20 cellular contexts compared by ENCODE assay signal in genomic region chr9:35001285-35001677, GRCh38. TPM values are rescaled to one million over a fixed set of nuclear protein-coding genes. Genes with fewer than 3 reads are reported as not detected.
A peak's percentile ranks its signal among the peaks of the same experiment; 100 is the strongest.
DNase-seq lines count a peak whose midpoint lies in the region; ATAC-seq and TF ChIP-seq lines count a peak whose summit lies in the region.
"Had no signal": no experiment of that assay in that cellular context is flagged by ENCODE, and none has a peak within 500 bp of the region (broad histone marks: within the 10 kb centered on the region; RNA-seq: fewer than 3 reads in every experiment).

No MANE protein-coding gene starts in this region.

- intact Hi-C loops in gastrocnemius medialis (cut with DNase I; ENCODE audit: low total_unique reads): no loop called here

- peaks cover 48 to 51% of the 10 kb centered on the region in 2 donors for H3K4me1 ChIP-seq in gastrocnemius medialis

- peaks cover 2 to 20% of the 10 kb centered on the region in 2 donors for H3K36me3 ChIP-seq in gastrocnemius medialis

- H3K36me3 Mint-ChIP-seq in HFFc6 (ENCODE audit: low read depth): peaks cover 9% of the 10 kb centered on the region

- peak overlapping the region; percentile 91 for H3K27ac Mint-ChIP-seq in HFFc6
- H3K27ac Mint-ChIP-seq: memory B cell had no signal

- ATAC-seq in esophagus mucosa (peak; percentile 30), gastrocnemius medialis (peak; percentile 2 to 7), HG02763 (IDR thresholded peaks at IDR 0.05; ENCODE audit: unreplicated experiment) (no peak)
- ATAC-seq: heart left ventricle, Right ventricle myocardium inferior had no signal

- H3K4me1 Mint-ChIP-seq in HFFc6 (ENCODE audit: low read depth): peaks cover 54% of the 10 kb centered on the region
- H3K4me1 Mint-ChIP-seq: memory B cell had no signal

- no peaks in the 10 kb centered on the region for H3K9me3 Mint-ChIP-seq in HFFc6
- H3K9me3 Mint-ChIP-seq: memory B cell, neural crest cell had no signal

- DNase-seq in AG08396 (ENCODE audit: low spot score): peak; percentile 1
- no peak for DNase-seq in HFFc6
- peak in 1 of 2 donors; percentile 24 for DNase-seq in gastrocnemius medialis
- no peak for DNase-seq in coronary artery (ENCODE audit: low spot score)
- DNase-seq in stimulated activated CD4-positive, alpha-beta T cell treated with anti-CD3 and anti-CD28 coated beads, Interleukin-12 subunit alpha, Interleukin-12 subunit beta, amount 100 ng/mL, for 4 hours: no peak
- DNase-seq: activated naive CD4-positive, alpha-beta T cell; AML-193; Caco-2; heart left ventricle; MM.1S; NCI-H1930 had no signal

- peaks cover 3% of the 10 kb centered on the region for H3K27me3 Mint-ChIP-seq in HFFc6 (ENCODE audit: insufficient read depth)
- H3K27me3 Mint-ChIP-seq: memory B cell had no signal

- no peaks in the 10 kb centered on the region for H3K9me3 ChIP-seq in gastrocnemius medialis
- H3K9me3 ChIP-seq: Caco-2, heart left ventricle had no signal

- no peak overlapping the region for H3K4me3 ChIP-seq in gastrocnemius medialis
- no peak overlapping the region for H3K4me3 ChIP-seq in coronary artery
- H3K4me3 ChIP-seq: heart left ventricle had no signal

- peak overlapping the region; percentile 53 for H3K4me3 Mint-ChIP-seq in HFFc6
- H3K4me3 Mint-ChIP-seq: memory B cell, neural crest cell had no signal

- in situ Hi-C loops in gastrocnemius medialis (cut with MboI; ENCODE audit: low sequenced_read_pairs in 4 of 4): no loop called here

- no peak for TF ChIP-seq POLR2A in gastrocnemius medialis (IDR thresholded peaks at IDR 0.05)

- H3K27ac ChIP-seq in gastrocnemius medialis (no peak overlapping the region), coronary artery (peak overlapping the region in 1 of 2 donors; percentile 16)
- H3K27ac ChIP-seq: heart left ventricle, VCaP had no signal

- no peaks in the 10 kb centered on the region for H3K27me3 ChIP-seq in gastrocnemius medialis
- H3K27me3 ChIP-seq: heart left ventricle had no signal

- TF ChIP-seq CTCF in HFFc6 (IDR thresholded peaks at IDR 0.05) (no peak), gastrocnemius medialis (IDR thresholded peaks at IDR 0.05 in 4 of 5, conservative IDR thresholded peaks at IDR 0.05 in 1 of 5) (no peak), coronary artery (IDR thresholded peaks at IDR 0.05) (no peak)

RNA-seq across cellular contexts. Expression of gene DNAJB5, which starts 11.7 kb away (rescaled TPM):
- total RNA-seq in HFFc6 (2021; fragmentation: NEBNext Ultra II Directional; extraction: Animal tissue kit (Norgen Biotek cat#: 25700)): 10 to 100 TPM; 12.2 to 19.9 (median 16.3) TPM
- total RNA-seq in esophagus mucosa: 3.4 TPM
- total RNA-seq in gastrocnemius medialis: 100 to 1,000 TPM in 3 of 4 donors, 10 to 100 TPM in 1; 75.3 to 187 (median 128) TPM

RNA-seq across cellular contexts. Expression of gene PHF24, which starts 43.2 kb away (rescaled TPM):
- not detected for total RNA-seq in HFFc6 (2021; fragmentation: NEBNext Ultra II Directional; extraction: Animal tissue kit (Norgen Biotek cat#: 25700))
- total RNA-seq in esophagus mucosa: 0.48 TPM
- total RNA-seq in gastrocnemius medialis: under 1 TPM in 1 of 4 donors, not detected in 3; 0.04 TPM
- total RNA-seq: Caco-2; NCI-H460; pulmonary artery endothelial cell; T-helper 1 cell treated with Interleukin-12 subunit alpha and Interleukin-12 subunit beta and Interleukin-4 antibody, amounts not matched to agents 30 ng/mL and 1 ng/mL, for 36 hours had no signal
